ENCODE assay signal across 19 cellular contexts in the genomic region with DNA sequence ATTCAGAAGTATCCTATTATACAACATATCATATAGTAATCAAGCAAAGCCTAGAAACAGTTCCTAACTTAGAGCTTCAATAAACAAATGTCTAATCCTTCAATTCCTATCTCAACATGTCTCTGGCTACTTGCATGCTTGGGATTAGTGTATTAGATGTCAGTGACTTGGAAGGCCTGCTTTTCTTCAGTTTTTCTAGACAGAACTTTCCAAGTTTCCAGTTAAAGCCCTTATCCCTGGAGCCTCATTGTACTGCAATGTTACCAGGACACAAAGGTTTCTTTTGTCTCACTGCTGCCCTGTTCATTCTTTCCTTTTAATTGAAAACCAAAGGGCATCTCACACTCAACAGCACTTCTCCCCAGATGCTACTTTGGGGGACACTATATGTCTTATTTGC.
"Had no signal": no experiment of that assay in that cellular context is flagged by ENCODE, and none has a peak within 500 bp of the region (broad histone marks: within the 10 kb centered on the region; RNA-seq: fewer than 3 reads in every experiment).

No MANE protein-coding gene starts in this region.

- H3K9me3 ChIP-seq: body of pancreas, neutrophil, SK-N-SH had no signal

- H3K4me2 ChIP-seq: SK-N-SH had no signal

- H3K9me2 ChIP-seq: SK-N-SH had no signal

- H3K4me3 ChIP-seq: body of pancreas had no signal

- ATAC-seq: activated CD8-positive, alpha-beta memory T cell treated with anti-CD3 and anti-CD28 coated beads, Interleukin-2, amount 10 ng/mL, durations not matched to agents 7 days and 5 days; body of pancreas had no signal

- H3K27me3 ChIP-seq: body of pancreas, neutrophil had no signal

- DNase-seq: activated CD4-positive, alpha-beta T cell treated with anti-CD3 and anti-CD28 coated beads, Interleukin-2, amount 50 U/mL, for 48 hours; activated CD8-positive, alpha-beta memory T cell treated with anti-CD3 and anti-CD28 coated beads, Interleukin-2, amount 10 ng/mL, durations not matched to agents 7 days and 5 days; activated effector memory CD4-positive, alpha-beta T cell treated with Interleukin-2 at 50 U/mL for 16 hours; activated T-cell treated with anti-CD3 and anti-CD28 coated beads, Interleukin-2, amount 50 U/mL, for 24 hours; amniotic stem cell; body of pancreas; kidney glomerular epithelial cell; posterior cingulate gyrus; Right ventricle myocardium superior; SK-N-SH; stimulated activated CD4-positive, alpha-beta T cell treated with anti-CD3 and anti-CD28 coated beads, Interleukin-15, amount 100 ng/mL, for 24 hours; stimulated activated CD4-positive, alpha-beta T cell treated with anti-CD3 and anti-CD28 coated beads, Interleukin-4, amount 100 ng/mL, for 1 hour; stimulated activated naive CD4-positive, alpha-beta T cell; T-helper 1 cell; T1000 had no signal

- H3K9ac ChIP-seq: SK-N-SH had no signal

- H3K27me3 Mint-ChIP-seq: activated CD8-positive, alpha-beta memory T cell treated with anti-CD3 and anti-CD28 coated beads, Interleukin-2, amount 10 ng/mL, durations not matched to agents 7 days and 5 days; activated naive CD4-positive, alpha-beta T cell treated with anti-CD3 and anti-CD28 coated beads, Interleukin-2, amount 50 U/mL, for 24 hours; activated T-cell treated with anti-CD3 and anti-CD28 coated beads, Interleukin-2, amount 50 U/mL, for 24 hours; type B pancreatic cell had no signal

- H3K4me3 Mint-ChIP-seq: activated CD8-positive, alpha-beta memory T cell treated with anti-CD3 and anti-CD28 coated beads, Interleukin-2, amount 10 ng/mL, durations not matched to agents 7 days and 5 days; activated naive CD4-positive, alpha-beta T cell treated with anti-CD3 and anti-CD28 coated beads, Interleukin-2, amount 50 U/mL, for 24 hours; activated T-cell treated with anti-CD3 and anti-CD28 coated beads, Interleukin-2, amount 50 U/mL, for 24 hours; type B pancreatic cell had no signal

- H3K27ac ChIP-seq: body of pancreas, neutrophil, VCaP had no signal

- H3K9me3 Mint-ChIP-seq: activated naive CD4-positive, alpha-beta T cell treated with anti-CD3 and anti-CD28 coated beads, Interleukin-2, amount 50 U/mL, for 24 hours; activated T-cell treated with anti-CD3 and anti-CD28 coated beads, Interleukin-2, amount 50 U/mL, for 24 hours; type B pancreatic cell had no signal

- H3K27ac Mint-ChIP-seq: activated CD8-positive, alpha-beta memory T cell treated with anti-CD3 and anti-CD28 coated beads, Interleukin-2, amount 10 ng/mL, durations not matched to agents 7 days and 5 days; activated naive CD4-positive, alpha-beta T cell treated with anti-CD3 and anti-CD28 coated beads, Interleukin-2, amount 50 U/mL, for 24 hours; activated T-cell treated with anti-CD3 and anti-CD28 coated beads, Interleukin-2, amount 50 U/mL, for 24 hours; type B pancreatic cell had no signal
